In the genomic region with DNA sequence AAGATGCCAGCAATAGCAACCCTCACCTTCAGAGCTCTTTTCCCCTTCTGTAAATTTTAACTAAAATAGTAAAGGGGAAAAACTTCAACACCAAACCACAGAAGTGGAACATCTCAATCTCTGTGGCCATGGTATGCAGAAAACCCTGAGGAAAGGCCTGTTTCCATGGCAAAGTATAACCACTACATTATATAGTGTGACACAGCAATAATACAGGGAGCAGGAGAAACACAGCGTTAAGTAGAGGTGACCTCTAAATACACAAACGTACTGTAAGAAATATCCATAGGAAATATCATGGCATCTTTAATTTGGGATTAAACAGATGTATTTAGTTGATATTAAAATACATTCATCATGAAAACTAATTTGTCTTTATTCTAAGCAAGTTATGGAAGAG, we compare ENCODE assay signal across 1 cellular context.
TF ChIP-seq lines count a peak whose summit lies in the region.

No MANE protein-coding gene starts in this region.

TF ChIP-seq in K562, 482 proteins besides CTCF, POLR2A, EP300 and RAD21:
- TF ChIP-seq, protein P1, sequence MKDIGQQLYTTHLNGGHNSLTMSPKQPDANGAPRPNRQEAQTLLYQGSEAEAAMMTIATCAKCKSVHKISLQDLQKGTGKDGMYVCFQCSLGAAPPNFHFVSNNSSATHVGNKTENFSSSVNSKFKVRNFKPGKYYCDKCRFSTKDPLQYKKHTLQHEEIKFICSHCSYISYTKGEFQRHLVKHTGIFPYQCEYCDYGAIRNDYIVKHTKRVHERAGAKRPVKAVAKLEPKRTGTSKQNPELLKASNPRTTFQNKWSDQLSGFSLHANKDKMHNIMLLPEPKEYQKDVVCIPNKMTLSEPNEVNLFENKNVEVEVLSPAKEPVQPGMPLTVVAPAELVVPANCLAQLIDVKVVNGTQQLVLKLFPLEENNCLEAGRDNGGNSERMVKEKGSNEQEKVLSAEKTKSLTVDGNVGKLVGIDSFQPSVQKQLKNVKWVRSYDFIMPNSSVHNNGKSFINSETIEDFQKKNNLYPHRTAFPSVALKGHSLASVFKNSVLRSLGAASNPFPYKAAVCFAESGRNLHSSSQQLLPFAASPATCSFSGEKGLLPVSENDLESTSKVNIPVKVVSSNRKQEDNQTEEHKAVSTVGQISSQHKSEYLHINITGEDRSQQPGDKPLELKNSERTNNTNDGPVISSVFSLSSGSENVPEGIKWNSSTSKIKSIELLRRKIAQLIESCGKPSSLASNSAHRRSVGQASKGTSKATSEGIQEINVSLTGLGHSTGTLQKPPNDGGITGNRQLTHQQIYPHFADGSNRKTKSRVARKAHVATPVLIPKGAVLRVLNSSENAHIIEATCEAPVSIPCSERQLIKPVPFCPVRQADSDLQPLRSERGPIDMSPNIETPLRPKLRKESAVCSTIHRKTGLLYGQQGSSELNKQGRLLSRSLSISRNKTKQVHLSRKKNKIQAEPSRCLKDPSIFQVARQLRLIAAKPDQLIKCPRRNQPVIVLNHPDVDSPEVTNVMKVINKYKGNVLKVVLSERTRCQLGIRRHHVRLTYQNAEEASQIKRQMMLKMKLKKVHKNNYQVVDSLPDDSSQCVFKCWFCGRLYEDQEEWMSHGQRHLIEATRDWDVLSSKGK (CRISPR knock-in tag; IDR thresholded peaks at IDR 0.05): no peak
- TF ChIP-seq RFX5 (IDR thresholded peaks at IDR 0.05; ENCODE audit: low read depth, low read length): no peak
- TF ChIP-seq CEBPB (tag; IDR thresholded peaks at IDR 0.05): no peak
- TF ChIP-seq NFATC3 (IDR thresholded peaks at IDR 0.05): no peak
- TF ChIP-seq, protein P2, sequence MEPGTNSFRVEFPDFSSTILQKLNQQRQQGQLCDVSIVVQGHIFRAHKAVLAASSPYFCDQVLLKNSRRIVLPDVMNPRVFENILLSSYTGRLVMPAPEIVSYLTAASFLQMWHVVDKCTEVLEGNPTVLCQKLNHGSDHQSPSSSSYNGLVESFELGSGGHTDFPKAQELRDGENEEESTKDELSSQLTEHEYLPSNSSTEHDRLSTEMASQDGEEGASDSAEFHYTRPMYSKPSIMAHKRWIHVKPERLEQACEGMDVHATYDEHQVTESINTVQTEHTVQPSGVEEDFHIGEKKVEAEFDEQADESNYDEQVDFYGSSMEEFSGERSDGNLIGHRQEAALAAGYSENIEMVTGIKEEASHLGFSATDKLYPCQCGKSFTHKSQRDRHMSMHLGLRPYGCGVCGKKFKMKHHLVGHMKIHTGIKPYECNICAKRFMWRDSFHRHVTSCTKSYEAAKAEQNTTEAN (CRISPR knock-in tag; IDR thresholded peaks at IDR 0.05): no peak
- TF ChIP-seq, protein P3, sequence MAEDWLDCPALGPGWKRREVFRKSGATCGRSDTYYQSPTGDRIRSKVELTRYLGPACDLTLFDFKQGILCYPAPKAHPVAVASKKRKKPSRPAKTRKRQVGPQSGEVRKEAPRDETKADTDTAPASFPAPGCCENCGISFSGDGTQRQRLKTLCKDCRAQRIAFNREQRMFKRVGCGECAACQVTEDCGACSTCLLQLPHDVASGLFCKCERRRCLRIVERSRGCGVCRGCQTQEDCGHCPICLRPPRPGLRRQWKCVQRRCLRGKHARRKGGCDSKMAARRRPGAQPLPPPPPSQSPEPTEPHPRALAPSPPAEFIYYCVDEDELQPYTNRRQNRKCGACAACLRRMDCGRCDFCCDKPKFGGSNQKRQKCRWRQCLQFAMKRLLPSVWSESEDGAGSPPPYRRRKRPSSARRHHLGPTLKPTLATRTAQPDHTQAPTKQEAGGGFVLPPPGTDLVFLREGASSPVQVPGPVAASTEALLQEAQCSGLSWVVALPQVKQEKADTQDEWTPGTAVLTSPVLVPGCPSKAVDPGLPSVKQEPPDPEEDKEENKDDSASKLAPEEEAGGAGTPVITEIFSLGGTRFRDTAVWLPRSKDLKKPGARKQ (CRISPR knock-in tag; IDR thresholded peaks at IDR 0.05): no peak
- TF ChIP-seq, protein P4, sequence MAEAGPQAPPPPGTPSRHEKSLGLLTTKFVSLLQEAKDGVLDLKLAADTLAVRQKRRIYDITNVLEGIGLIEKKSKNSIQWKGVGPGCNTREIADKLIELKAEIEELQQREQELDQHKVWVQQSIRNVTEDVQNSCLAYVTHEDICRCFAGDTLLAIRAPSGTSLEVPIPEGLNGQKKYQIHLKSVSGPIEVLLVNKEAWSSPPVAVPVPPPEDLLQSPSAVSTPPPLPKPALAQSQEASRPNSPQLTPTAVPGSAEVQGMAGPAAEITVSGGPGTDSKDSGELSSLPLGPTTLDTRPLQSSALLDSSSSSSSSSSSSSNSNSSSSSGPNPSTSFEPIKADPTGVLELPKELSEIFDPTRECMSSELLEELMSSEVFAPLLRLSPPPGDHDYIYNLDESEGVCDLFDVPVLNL (CRISPR knock-in tag; IDR thresholded peaks at IDR 0.05; ENCODE audit: low read depth): no peak
- TF ChIP-seq, protein P5, sequence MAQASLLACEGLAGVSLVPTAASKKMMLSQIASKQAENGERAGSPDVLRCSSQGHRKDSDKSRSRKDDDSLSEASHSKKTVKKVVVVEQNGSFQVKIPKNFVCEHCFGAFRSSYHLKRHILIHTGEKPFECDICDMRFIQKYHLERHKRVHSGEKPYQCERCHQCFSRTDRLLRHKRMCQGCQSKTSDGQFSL (CRISPR knock-in tag; IDR thresholded peaks at IDR 0.05): no peak
- TF ChIP-seq, protein P5 (tag; IDR thresholded peaks at IDR 0.05): no peak
- TF ChIP-seq, protein P6, sequence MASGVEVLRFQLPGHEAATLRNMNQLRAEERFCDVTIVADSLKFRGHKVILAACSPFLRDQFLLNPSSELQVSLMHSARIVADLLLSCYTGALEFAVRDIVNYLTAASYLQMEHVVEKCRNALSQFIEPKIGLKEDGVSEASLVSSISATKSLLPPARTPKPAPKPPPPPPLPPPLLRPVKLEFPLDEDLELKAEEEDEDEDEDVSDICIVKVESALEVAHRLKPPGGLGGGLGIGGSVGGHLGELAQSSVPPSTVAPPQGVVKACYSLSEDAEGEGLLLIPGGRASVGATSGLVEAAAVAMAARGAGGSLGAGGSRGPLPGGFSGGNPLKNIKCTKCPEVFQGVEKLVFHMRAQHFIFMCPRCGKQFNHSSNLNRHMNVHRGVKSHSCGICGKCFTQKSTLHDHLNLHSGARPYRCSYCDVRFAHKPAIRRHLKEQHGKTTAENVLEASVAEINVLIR (CRISPR knock-in tag; IDR thresholded peaks at IDR 0.05): no peak
- TF ChIP-seq ARHGAP35 (IDR thresholded peaks at IDR 0.05; ENCODE audit: partially characterized antibody): no peak
- TF ChIP-seq ZNF780A (CRISPR knock-in tag; IDR thresholded peaks at IDR 0.05): no peak
- no peak for TF ChIP-seq KAT7 (CRISPR knock-in tag; IDR thresholded peaks at IDR 0.05; ENCODE audit: borderline replicate concordance)
- TF ChIP-seq, protein P7, sequence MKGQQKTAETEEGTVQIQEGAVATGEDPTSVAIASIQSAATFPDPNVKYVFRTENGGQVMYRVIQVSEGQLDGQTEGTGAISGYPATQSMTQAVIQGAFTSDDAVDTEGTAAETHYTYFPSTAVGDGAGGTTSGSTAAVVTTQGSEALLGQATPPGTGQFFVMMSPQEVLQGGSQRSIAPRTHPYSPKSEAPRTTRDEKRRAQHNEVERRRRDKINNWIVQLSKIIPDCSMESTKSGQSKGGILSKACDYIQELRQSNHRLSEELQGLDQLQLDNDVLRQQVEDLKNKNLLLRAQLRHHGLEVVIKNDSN (CRISPR knock-in tag; IDR thresholded peaks at IDR 0.05): no peak
- TF ChIP-seq ZNF785 (CRISPR knock-in tag; IDR thresholded peaks at IDR 0.05): no peak
- TF ChIP-seq ZNF830 (CRISPR knock-in tag; IDR thresholded peaks at IDR 0.05): no peak
- peak; percentile 42 for TF ChIP-seq RFX1 (IDR thresholded peaks at IDR 0.05)
- peak; percentile 44; the same call in 1 of the 2 replicates for TF ChIP-seq C11orf30 (IDR thresholded peaks at IDR 0.05; ENCODE audit: low read depth)
- TF ChIP-seq FOXJ2 (tag; IDR thresholded peaks at IDR 0.05): peak; percentile 66; the same call in 1 of the 2 replicates
- TF ChIP-seq MYNN (IDR thresholded peaks at IDR 0.05): no peak
- TF ChIP-seq MYNN (CRISPR knock-in tag; IDR thresholded peaks at IDR 0.05): no peak
- peak; percentile 46; the same call in 1 of the 2 replicates for TF ChIP-seq MAFK (IDR thresholded peaks at IDR 0.05; ENCODE audit: low read length)
- no peak for TF ChIP-seq RBM14 (IDR thresholded peaks at IDR 0.05; ENCODE audit: borderline replicate concordance, insufficient read depth, low read depth, low read length)
- TF ChIP-seq, protein P8, sequence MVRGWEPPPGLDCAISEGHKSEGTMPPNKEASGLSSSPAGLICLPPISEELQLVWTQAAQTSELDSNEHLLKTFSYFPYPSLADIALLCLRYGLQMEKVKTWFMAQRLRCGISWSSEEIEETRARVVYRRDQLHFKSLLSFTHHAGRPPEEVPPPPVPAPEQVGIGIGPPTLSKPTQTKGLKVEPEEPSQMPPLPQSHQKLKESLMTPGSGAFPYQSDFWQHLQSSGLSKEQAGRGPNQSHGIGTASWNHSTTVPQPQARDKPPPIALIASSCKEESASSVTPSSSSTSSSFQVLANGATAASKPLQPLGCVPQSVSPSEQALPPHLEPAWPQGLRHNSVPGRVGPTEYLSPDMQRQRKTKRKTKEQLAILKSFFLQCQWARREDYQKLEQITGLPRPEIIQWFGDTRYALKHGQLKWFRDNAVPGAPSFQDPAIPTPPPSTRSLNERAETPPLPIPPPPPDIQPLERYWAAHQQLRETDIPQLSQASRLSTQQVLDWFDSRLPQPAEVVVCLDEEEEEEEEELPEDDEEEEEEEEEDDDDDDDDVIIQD (CRISPR knock-in tag; IDR thresholded peaks at IDR 0.05): no peak
- no peak for TF ChIP-seq ZNF3 (CRISPR knock-in tag; IDR thresholded peaks at IDR 0.05)
- no peak for TF ChIP-seq TBP (optimal IDR thresholded peaks at IDR 0.05; ENCODE audit: low read depth, low read length)
- TF ChIP-seq COPS2 (conservative IDR thresholded peaks at IDR 0.05): no peak
- peak; percentile 31; the same call in 1 of the 2 replicates for TF ChIP-seq MAFF (IDR thresholded peaks at IDR 0.05; ENCODE audit: low read length)
- peak; percentile 42 for TF ChIP-seq MAFG (tag; conservative IDR thresholded peaks at IDR 0.05)
- no peak for TF ChIP-seq IFI16 (CRISPR knock-in tag; IDR thresholded peaks at IDR 0.05)
- TF ChIP-seq, protein P9, sequence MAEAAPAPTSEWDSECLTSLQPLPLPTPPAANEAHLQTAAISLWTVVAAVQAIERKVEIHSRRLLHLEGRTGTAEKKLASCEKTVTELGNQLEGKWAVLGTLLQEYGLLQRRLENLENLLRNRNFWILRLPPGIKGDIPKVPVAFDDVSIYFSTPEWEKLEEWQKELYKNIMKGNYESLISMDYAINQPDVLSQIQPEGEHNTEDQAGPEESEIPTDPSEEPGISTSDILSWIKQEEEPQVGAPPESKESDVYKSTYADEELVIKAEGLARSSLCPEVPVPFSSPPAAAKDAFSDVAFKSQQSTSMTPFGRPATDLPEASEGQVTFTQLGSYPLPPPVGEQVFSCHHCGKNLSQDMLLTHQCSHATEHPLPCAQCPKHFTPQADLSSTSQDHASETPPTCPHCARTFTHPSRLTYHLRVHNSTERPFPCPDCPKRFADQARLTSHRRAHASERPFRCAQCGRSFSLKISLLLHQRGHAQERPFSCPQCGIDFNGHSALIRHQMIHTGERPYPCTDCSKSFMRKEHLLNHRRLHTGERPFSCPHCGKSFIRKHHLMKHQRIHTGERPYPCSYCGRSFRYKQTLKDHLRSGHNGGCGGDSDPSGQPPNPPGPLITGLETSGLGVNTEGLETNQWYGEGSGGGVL (CRISPR knock-in tag; IDR thresholded peaks at IDR 0.05): no peak
- TF ChIP-seq NFE2 (IDR thresholded peaks at IDR 0.05; ENCODE audit: low read depth): peak; percentile 63
